22 cellular contexts compared by ENCODE assay signal in genomic region chr22:17384612-17385345, GRCh38. TPM values are rescaled to one million over a fixed set of nuclear protein-coding genes. Genes with fewer than 3 reads are reported as not detected.
DNase-seq lines count a peak whose midpoint lies in the region; ATAC-seq and TF ChIP-seq lines count a peak whose summit lies in the region.
"Had no signal": no experiment of that assay in that cellular context is flagged by ENCODE, and none has a peak within 500 bp of the region (broad histone marks: within the 10 kb centered on the region; RNA-seq: fewer than 3 reads in every experiment).

No MANE protein-coding gene starts in this region.

- H3K9ac ChIP-seq in HUES64 (ENCODE audit: low read depth, low read length): no peak overlapping the region
- H3K9ac ChIP-seq in neural progenitor cell: no peak overlapping the region

- H3F3A ChIP-seq in GM23338 (replicated peaks; ENCODE audit: low read depth): peaks cover 15% of the 10 kb centered on the region
- H3F3A ChIP-seq in neural progenitor cell (ENCODE audit: low read depth): peaks cover 48% of the 10 kb centered on the region

- H3K4me2 ChIP-seq in GM23338 (peak overlapping the region; percentile 31; the same call in 1 of the 2 replicates), hepatocyte (no peak overlapping the region), neural progenitor cell (no peak overlapping the region)

- DNase-seq in GM23338 (ENCODE audit: low spot score) (no peak), hepatocyte (ENCODE audit: low spot score) (no peak), neural progenitor cell (ENCODE audit: low spot score) (no peak), thyroid gland (no peak), SIG-M5 (lab: John Stamatoyannopoulos, UW) (no peak), NCI-H2227 (lab: John Stamatoyannopoulos, UW; ENCODE audit: unreplicated experiment) (no peak), nucleus accumbens (lab: John Stamatoyannopoulos, UW) (no peak)
- DNase-seq: DMS153, DND-41, H7, HFFc6, NCI-H1092 treated with DMSO at 0.1 percent for 48 hours, NCI-H1436 treated with DMSO at 0.1 percent for 48 hours, NCI-H187 treated with DMSO at 0.1 percent for 48 hours, NCI-H446, NCI-H524 treated with DMSO at 0.1 percent for 48 hours, NCI-H774, SJCRH30 had no signal

- no peak for TF ChIP-seq POLR2A in thyroid gland (IDR thresholded peaks at IDR 0.05)

- H3K36me3 Mint-ChIP-seq in GM23338 (ENCODE audit: low read depth) (peaks cover 52% of the 10 kb centered on the region), neural progenitor cell (peaks cover 51% of the 10 kb centered on the region)

- ATAC-seq in GM23338: no peak
- ATAC-seq: SK-N-SH treated with all-trans-retinoic acid at 6 μM for 48 hours had no signal

- no peaks in the 10 kb centered on the region for H3K36me3 ChIP-seq in GM23338 (ENCODE audit: insufficient read depth)
- H3K36me3 ChIP-seq in HUES64 (ENCODE audit: insufficient read depth, low read length): peaks cover 18% of the 10 kb centered on the region
- no peaks in the 10 kb centered on the region for H3K36me3 ChIP-seq in hepatocyte (replicated peaks; ENCODE audit: insufficient read depth, low read depth)
- peaks cover 15% of the 10 kb centered on the region for H3K36me3 ChIP-seq in neural progenitor cell
- no peaks in the 10 kb centered on the region for H3K36me3 ChIP-seq in thyroid gland
- H3K36me3 ChIP-seq: SJCRH30 had no signal

- peaks cover 8% of the 10 kb centered on the region; the same call in 1 of the 3 replicates for H3K9me3 Mint-ChIP-seq in GM23338
- peaks cover 43% of the 10 kb centered on the region for H3K9me3 Mint-ChIP-seq in neural progenitor cell

- H3K4me1 ChIP-seq in GM23338 (ENCODE audit: insufficient read depth) (peaks cover 75% of the 10 kb centered on the region), HUES64 (ENCODE audit: insufficient read depth, low read length) (peaks cover 58% of the 10 kb centered on the region), hepatocyte (ENCODE audit: insufficient read depth) (peaks cover 10% of the 10 kb centered on the region), neural progenitor cell (peaks cover 48% of the 10 kb centered on the region), thyroid gland (no peaks in the 10 kb centered on the region)

- no peak overlapping the region for H2AFZ ChIP-seq in GM23338
- no peak overlapping the region for H2AFZ ChIP-seq in hepatocyte
- no peak overlapping the region for H2AFZ ChIP-seq in neural progenitor cell (replicated peaks)

- H3K4me1 Mint-ChIP-seq in GM23338 (peaks cover 65% of the 10 kb centered on the region), neural progenitor cell (peaks cover 50% of the 10 kb centered on the region)

- intact Hi-C loops in thyroid gland (cut with DNase I): no loop called here

- H4K20me1 ChIP-seq in GM23338 (replicated peaks; ENCODE audit: insufficient read depth) (peaks cover 74% of the 10 kb centered on the region), hepatocyte (ENCODE audit: insufficient read depth, poor library complexity, severe bottlenecking) (no peaks in the 10 kb centered on the region), neural progenitor cell (ENCODE audit: low read depth) (peaks cover 87% of the 10 kb centered on the region)

- no peak overlapping the region for H3K4me3 ChIP-seq in GM23338
- H3K4me3 ChIP-seq in HUES64 (ENCODE audit: low read length): no peak overlapping the region
- no peak overlapping the region for H3K4me3 ChIP-seq in hepatocyte
- no peak overlapping the region for H3K4me3 ChIP-seq in neural progenitor cell
- no peak overlapping the region for H3K4me3 ChIP-seq in thyroid gland (replicated peaks in 1 of 3)
- H3K4me3 ChIP-seq: SJCRH30 had no signal

- H3K27me3 Mint-ChIP-seq in GM23338 (ENCODE audit: insufficient read depth, low read depth, poor library complexity): peaks cover 8% of the 10 kb centered on the region
- peaks cover 8% of the 10 kb centered on the region for H3K27me3 Mint-ChIP-seq in neural progenitor cell (ENCODE audit: insufficient read depth, low read depth)

- TF ChIP-seq CTCF in GM23338 (conservative IDR thresholded peaks at IDR 0.05; ENCODE audit: low read depth in 2 of 2) (no peak), hepatocyte (IDR thresholded peaks at IDR 0.05; ENCODE audit: poor library complexity) (no peak), neural progenitor cell (IDR thresholded peaks at IDR 0.05) (no peak), thyroid gland (IDR thresholded peaks at IDR 0.05) (no peak)

- H3K79me2 ChIP-seq in GM23338 (replicated peaks; ENCODE audit: insufficient read depth) (peaks cover 99% of the 10 kb centered on the region), hepatocyte (peaks cover 86% of the 10 kb centered on the region), neural progenitor cell (ENCODE audit: low read depth) (peaks cover 100% of the 10 kb centered on the region)

- 88% methylated on average over 7 of the region's 7 CpGs for whole genome bisulfite sequencing in HUES64
- 65% methylated on average over 7 of the region's 7 CpGs for WGBS in hepatocyte (ENCODE audit: low lambda C conversion rate, missing lambda C conversion rate)
- 80 to 89% methylated on average over 7 of the region's 7 CpGs for WGBS in thyroid gland, 2 donors

- no peak overlapping the region for H3K27ac Mint-ChIP-seq in GM23338
- H3K27ac Mint-ChIP-seq in neural progenitor cell: no peak overlapping the region
- H3K27ac Mint-ChIP-seq: HFFc6 had no signal

- H3K9me3 ChIP-seq in HUES64 (ENCODE audit: insufficient read depth, low read depth, low read length) (no peaks in the 10 kb centered on the region), hepatocyte (ENCODE audit: low read depth) (peaks cover 5% of the 10 kb centered on the region), neural progenitor cell (ENCODE audit: low read depth) (peaks cover 11% of the 10 kb centered on the region), thyroid gland (no peaks in the 10 kb centered on the region)

- H3K9me2 ChIP-seq in GM23338 (ENCODE audit: insufficient read depth) (no peaks in the 10 kb centered on the region), hepatocyte (replicated peaks; ENCODE audit: insufficient read depth) (no peaks in the 10 kb centered on the region)

- H3K4me3 Mint-ChIP-seq in GM23338 (no peak overlapping the region), neural progenitor cell (no peak overlapping the region)
- H3K4me3 Mint-ChIP-seq: HFFc6 had no signal

- H3K27ac ChIP-seq in GM23338 (ENCODE audit: low read depth): peak overlapping the region; percentile 81
- H3K27ac ChIP-seq in HUES64 (ENCODE audit: low read depth, low read length): 0 out of 2 replicates have a peak overlapping the region, but pooled peaks have one; percentile 9
- H3K27ac ChIP-seq in hepatocyte: peak overlapping the region; percentile 20
- peak overlapping the region; percentile 44 for H3K27ac ChIP-seq in neural progenitor cell
- H3K27ac ChIP-seq in thyroid gland: no peak overlapping the region
- H3K27ac ChIP-seq: SJCRH30 had no signal

- H3K27me3 ChIP-seq in GM23338 (ENCODE audit: insufficient read depth) (no peaks in the 10 kb centered on the region), HUES64 (ENCODE audit: insufficient read depth, low read length) (no peaks in the 10 kb centered on the region), hepatocyte (no peaks in the 10 kb centered on the region), neural progenitor cell (no peaks in the 10 kb centered on the region), thyroid gland (no peaks in the 10 kb centered on the region)
- H3K27me3 ChIP-seq: SJCRH30 had no signal

TF ChIP-seq in GM23338, 12 proteins besides CTCF, POLR2A, EP300 and RAD21 (continues in another document):
- TF ChIP-seq POLR2AphosphoS5 (IDR thresholded peaks at IDR 0.05; ENCODE audit: low read depth): no peak

RNA-seq across cellular contexts. Expression of gene CECR2, which starts 15.5 kb away (rescaled TPM):
- 106 and 110 TPM in 2 replicates for total RNA-seq in GM23338 (2014; rRNA removed; shearing (Covaris generic))
- polyA plus RNA-seq in GM23338 (2016; fragmentation: Nextera tagmentation; extraction: Ambion mirVana) (18.4 and 24.2 TPM in 2 replicates), hepatocyte (1.2 and 2.2 TPM in 2 replicates)
- 38.0 TPM for polyA plus RNA-seq in HUES64 (2013, experiment 1 of 2)
- polyA plus RNA-seq in HUES64 (2013, experiment 2 of 2): 38.7 TPM
- total RNA-seq in hepatocyte (3.3 and 3.6 TPM in 2 replicates), neural progenitor cell (ENCODE audit: low replicate concordance) (67.8 and 72.8 TPM in 2 replicates), thyroid gland (1 to 10 TPM; 1.5 to 7.7 (median 2.1) TPM)
- total RNA-seq: A172, HFFc6 had no signal
- polyA plus RNA-seq: BJ had no signal

Comparison
In these comparisons a context has a peak if more than half of its experiments do, and no peak if none do; other contexts are left out.
1. H3K27ac ChIP-seq: peak in GM23338 (single experiment), HUES64 (single experiment), hepatocyte (single experiment) and neural progenitor cell (single experiment); none in thyroid gland (0 of 3).